8 cellular contexts compared by ENCODE assay signal in genomic region chr4:74370912-74371311, GRCh38. TPM values are rescaled to one million over a fixed set of nuclear protein-coding genes. Genes with fewer than 3 reads are reported as not detected.
DNase-seq lines count a peak whose midpoint lies in the region; ATAC-seq and TF ChIP-seq lines count a peak whose summit lies in the region.

No MANE protein-coding gene starts in this region.

- H3K27me3 Mint-ChIP-seq in chondrocyte (ENCODE audit: low read depth) = peaks cover 18% of the 10 kb centered on the region

- H3K36me3 ChIP-seq in lower lobe of right lung (no peaks in the 10 kb centered on the region), uterus (no peaks in the 10 kb centered on the region)

- no peaks in the 10 kb centered on the region for H3K9me3 Mint-ChIP-seq in chondrocyte (ENCODE audit: low read depth)

- H3K4me1 ChIP-seq in lower lobe of right lung (peaks cover under 1% of the 10 kb centered on the region), uterus (no peaks in the 10 kb centered on the region)

- H3K27ac Mint-ChIP-seq in chondrocyte (ENCODE audit: unreplicated experiment) = no peak overlapping the region

- H3K4me3 ChIP-seq in lower lobe of right lung (no peak overlapping the region), uterus (no peak overlapping the region)

- ATAC-seq in GM19438 (IDR thresholded peaks at IDR 0.05; ENCODE audit: low read depth, unreplicated experiment) (peak; percentile 61), HG03342 (IDR thresholded peaks at IDR 0.05; ENCODE audit: unreplicated experiment) (peak; percentile 82), lower lobe of right lung (peak; percentile 74 to 83)

- H3K27me3 ChIP-seq in lower lobe of right lung (ENCODE audit: low read depth) (peaks cover 4% of the 10 kb centered on the region), uterus (peaks cover 0 to 9% of the 10 kb centered on the region in 2 donors)

- TF ChIP-seq POLR2A in uterus (IDR thresholded peaks at IDR 0.05) = no peak

- no peaks in the 10 kb centered on the region for H3K36me3 Mint-ChIP-seq in chondrocyte (ENCODE audit: low read depth)

- DNase-seq in NCI-H748 (lab: John Stamatoyannopoulos, UW; ENCODE audit: unreplicated experiment) (peak; percentile 18), NCI-H748 treated with DMSO at 0.1 percent for 48 hours (lab: John Stamatoyannopoulos, UW) (no peak), RPMI7951 (ENCODE audit: low read depth) (peak; percentile 82), chondrocyte (ENCODE audit: low spot score) (no peak), lower lobe of right lung (no peak), uterus (no peak)

- TF ChIP-seq CTCF in chondrocyte (IDR thresholded peaks at IDR 0.05) (peak; percentile 85), lower lobe of right lung (IDR thresholded peaks at IDR 0.05) (peak; percentile 54), uterus (IDR thresholded peaks at IDR 0.05) (peak in 2 of 4 experiments; percentile 14 to 23)

- peaks cover 9% of the 10 kb centered on the region for H3K4me1 Mint-ChIP-seq in chondrocyte (ENCODE audit: low read depth)

- no peak overlapping the region for H3K4me3 Mint-ChIP-seq in chondrocyte (ENCODE audit: unreplicated experiment)

- intact Hi-C loops in lower lobe of right lung (cut with DNase I) = loop anchor here (10.0 kb wide), 1 partner anchor 304 kb away; no protein-coding TSS in a partner anchor
- intact Hi-C loops in uterus (cut with DNase I; ENCODE audit: low total_unique reads) = no loop called here

- H3K27ac ChIP-seq in lower lobe of right lung (no peak overlapping the region), uterus (no peak overlapping the region)

- H3K9me3 ChIP-seq in lower lobe of right lung = no peaks in the 10 kb centered on the region
- H3K9me3 ChIP-seq in uterus = no peaks in the 10 kb centered on the region

RNA-seq across cellular contexts. Expression of gene EREG, which starts 6.0 kb away (rescaled TPM):
- 46.3 TPM in 2 replicates for total RNA-seq in RPMI7951 (2014; rRNA removed; shearing (Covaris generic))
- total RNA-seq in chondrocyte = not detected in 3 replicates
- 1.1 TPM for total RNA-seq in lower lobe of right lung
- total RNA-seq in uterus = under 1 TPM in 1 of 4 donors, not detected in 3; 0.07 TPM

Comparison
In these comparisons a context has a peak if more than half of its experiments do, and no peak if none do; other contexts are left out.
1. DNase-seq: peak in NCI-H748 (single experiment) and RPMI7951 (single experiment); none in NCI-H748 treated with DMSO at 0.1 percent for 48 hours (single experiment), chondrocyte (single experiment), lower lobe of right lung (single experiment) and uterus (0 of 2).
2. RNA of gene EREG, which starts 6.0 kb away (total RNA-seq): 46.3 TPM in RPMI7951; 1.1 TPM in lower lobe of right lung (single experiment), not detected in chondrocyte and 0.07 TPM in uterus; every median in the first group is over 10 times any median in the second.
3. Peak in every context shown above with its lines, with median percentiles within 50 percentile points of each other: ATAC-seq.